ENCODE assay signal across 27 cellular contexts in the genomic region with DNA sequence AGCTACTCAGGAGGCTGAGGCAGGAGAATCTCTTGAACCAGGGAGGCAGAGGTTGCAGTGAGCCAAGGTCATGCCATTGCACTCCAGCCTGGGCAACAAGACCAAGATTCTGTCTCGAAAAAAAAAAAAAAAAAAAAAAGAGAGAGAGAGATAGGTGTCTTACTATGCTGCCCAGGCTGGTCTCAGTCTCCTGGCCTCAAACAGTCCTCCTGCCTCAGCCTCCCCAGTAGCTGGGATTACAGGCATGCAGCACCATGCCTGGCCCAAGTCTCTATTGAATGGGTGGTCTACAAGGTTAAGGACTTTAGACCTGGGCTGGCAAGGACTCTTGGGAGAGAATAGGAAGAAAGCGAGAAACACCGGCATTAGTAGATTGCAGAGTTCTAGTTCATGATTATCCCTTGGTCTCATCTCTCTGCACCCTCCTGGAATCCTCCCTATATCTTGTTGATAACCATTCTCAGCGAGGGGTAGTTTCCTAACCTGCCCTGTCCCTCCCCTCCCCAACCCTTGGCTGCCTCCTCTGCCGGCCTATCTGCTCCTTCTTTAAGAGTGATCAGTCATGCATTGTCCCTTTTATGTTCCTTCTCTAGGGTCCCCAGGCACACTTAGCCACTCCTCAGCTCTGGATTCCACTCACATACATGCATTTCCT.
"Had no signal": no experiment of that assay in that cellular context is flagged by ENCODE, and none has a peak within 500 bp of the region (broad histone marks: within the 10 kb centered on the region; RNA-seq: fewer than 3 reads in every experiment).

No MANE protein-coding gene starts in this region.

- DNase-seq: colonic mucosa; effector CD8-positive, alpha-beta T cell; foreskin keratinocyte; heart left ventricle; kidney; midbrain; naive thymus-derived CD4-positive, alpha-beta T cell; stimulated activated CD4-positive, alpha-beta T cell treated with anti-CD3 and anti-CD28 coated beads, Interleukin-12 subunit alpha, Interleukin-12 subunit beta, amount 100 ng/mL, for 4 hours; stimulated activated CD4-positive, alpha-beta T cell treated with anti-CD3 and anti-CD28 coated beads, Interleukin-1b, Interleukin-23, amount 100 ng/mL, for 48 hours; stimulated activated CD4-positive, alpha-beta T cell treated with anti-CD3 and anti-CD28 coated beads, Interleukin-4, amount 100 ng/mL, for 1 hour; stimulated activated CD8-positive, alpha-beta memory T cell treated with anti-CD3 and anti-CD28 coated beads, Interleukin-4, amount 100 ng/mL, for 48 hours; stimulated activated naive CD4-positive, alpha-beta T cell treated with Interleukin-2 at 50 U/mL for 16 hours; stomach; thyroid gland; upper lobe of left lung had no signal

- H3K9me3 Mint-ChIP-seq: dendritic cell treated with granulocyte-macrophage colony-stimulating factor and Interleukin-4, amounts not matched to agents 40 ng/mL and 50 ng/mL, for 4 days; memory B cell had no signal

- H3K27ac ChIP-seq: colonic mucosa, foreskin keratinocyte, hepatocyte, neutrophil, prostate gland, right atrium auricular region, thyroid gland, upper lobe of left lung had no signal

- H3K27me3 Mint-ChIP-seq: memory B cell; naive thymus-derived CD4-positive, alpha-beta T cell had no signal

- H3K27me3 ChIP-seq: colonic mucosa, esophagus muscularis mucosa, foreskin keratinocyte, gastroesophageal sphincter, heart left ventricle, hepatocyte, neutrophil, right atrium auricular region, stomach, thyroid gland, upper lobe of left lung had no signal

- ATAC-seq: foreskin keratinocyte; gastroesophageal sphincter; heart left ventricle; left lobe of liver; naive thymus-derived CD4-positive, alpha-beta T cell; sciatic nerve had no signal

- H3K4me2 ChIP-seq: hepatocyte, smooth muscle cell had no signal

- H3K27ac Mint-ChIP-seq: dendritic cell treated with granulocyte-macrophage colony-stimulating factor and Interleukin-4, amounts not matched to agents 40 ng/mL and 50 ng/mL, for 4 days; memory B cell had no signal

- H3K79me2 ChIP-seq: hepatocyte had no signal

- H3K36me3 ChIP-seq: colonic mucosa, esophagus muscularis mucosa, gastroesophageal sphincter, heart left ventricle, neutrophil, prostate gland, right atrium auricular region, stomach, thyroid gland, upper lobe of left lung had no signal

- H3K4me3 Mint-ChIP-seq: dendritic cell treated with granulocyte-macrophage colony-stimulating factor and Interleukin-4, amounts not matched to agents 40 ng/mL and 50 ng/mL, for 4 days; memory B cell; naive thymus-derived CD4-positive, alpha-beta T cell had no signal

- H3K36me3 Mint-ChIP-seq: memory B cell; naive thymus-derived CD4-positive, alpha-beta T cell had no signal

- H3K4me1 ChIP-seq: colonic mucosa, prostate gland had no signal

- H3K4me3 ChIP-seq: colonic mucosa, esophagus muscularis mucosa, gastroesophageal sphincter, heart left ventricle, hepatocyte, lung, prostate gland, right atrium auricular region, smooth muscle cell, stomach, thyroid gland, upper lobe of left lung had no signal

- H3K9me3 ChIP-seq: colonic mucosa, gastroesophageal sphincter, neutrophil, prostate gland, stomach, thyroid gland, upper lobe of left lung had no signal

- H2AFZ ChIP-seq: hepatocyte had no signal
